9 cellular contexts compared by ENCODE assay signal in the genomic region with DNA sequence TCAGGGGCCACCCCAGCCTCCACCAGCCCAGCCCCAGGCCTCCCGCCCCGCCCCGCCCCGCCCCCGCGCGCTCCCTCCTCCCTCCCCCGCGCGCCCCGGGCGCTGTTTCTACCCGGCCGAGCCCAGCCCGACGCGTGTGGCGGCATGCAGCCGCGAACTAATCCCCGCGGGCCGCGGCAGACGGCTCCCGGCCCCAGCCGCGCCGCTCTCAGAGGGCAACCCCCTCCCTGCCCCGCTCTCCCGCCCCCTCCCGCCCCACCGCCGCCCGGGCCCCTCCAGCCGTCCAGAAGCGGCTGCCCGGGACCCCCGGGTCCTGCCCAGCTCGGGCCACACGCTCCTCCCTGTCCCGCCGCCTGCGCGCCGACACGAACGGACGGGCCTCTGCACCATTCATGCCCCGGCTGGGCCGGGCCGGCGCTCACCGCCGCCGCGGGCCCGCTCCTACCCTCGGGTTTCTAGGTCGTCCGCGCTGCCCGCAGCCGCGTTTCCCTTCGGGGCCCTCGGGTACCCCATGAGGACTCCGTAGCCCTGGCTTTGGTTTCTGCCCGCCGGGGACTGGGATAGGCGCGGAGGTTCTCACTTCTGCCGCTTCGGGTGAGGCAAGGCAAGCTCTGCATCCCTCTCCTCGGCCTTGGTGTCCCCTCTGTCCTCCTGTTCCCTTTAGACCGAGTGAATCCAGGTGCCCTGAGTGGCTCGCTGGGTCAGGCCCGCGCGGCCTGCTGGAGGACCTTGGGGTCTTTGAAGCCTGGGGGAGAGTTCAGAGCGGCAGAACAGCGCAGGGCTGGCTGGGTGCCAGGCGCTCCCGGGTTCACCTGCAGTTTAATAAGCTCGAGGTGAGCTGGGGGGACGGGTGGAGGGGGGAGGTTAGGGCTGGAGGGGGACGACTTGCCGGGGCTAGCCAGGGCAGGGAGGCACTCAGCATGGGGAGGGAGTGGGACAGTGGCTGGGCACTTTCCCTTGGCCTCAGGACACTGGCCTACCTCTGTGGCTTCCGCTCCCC. TPM values are rescaled to one million over a fixed set of nuclear protein-coding genes. Genes with fewer than 3 reads are reported as not detected.
DNase-seq lines count a peak whose midpoint lies in the region; ATAC-seq and TF ChIP-seq lines count a peak whose summit lies in the region.
"Had no signal": no experiment of that assay in that cellular context is flagged by ENCODE, and none has a peak within 500 bp of the region (broad histone marks: within the 10 kb centered on the region; RNA-seq: fewer than 3 reads in every experiment).

No MANE protein-coding gene starts in this region.

- H3K27ac ChIP-seq in endodermal cell (ENCODE audit: low read depth, low read length) (no peak overlapping the region), neuronal stem cell (replicated peaks; ENCODE audit: low read length) (no peak overlapping the region)

- no peak overlapping the region for H2BK5ac ChIP-seq in neuronal stem cell (ENCODE audit: low read length)

- H3K4me2 ChIP-seq in neuronal stem cell (ENCODE audit: insufficient read depth, low read length, poor library complexity, severe bottlenecking): peak overlapping the region; percentile 41

- H3K27me3 Mint-ChIP-seq in endodermal cell (ENCODE audit: insufficient read depth): peaks cover 97% of the 10 kb centered on the region

- peak overlapping the region; percentile 69 for H3K18ac ChIP-seq in neuronal stem cell (ENCODE audit: low read length)

- DNase-seq in EH (ENCODE audit: low read depth) (peak; percentile 25), NCI-H1105 treated with DMSO at 0.1 percent for 48 hours (lab: John Stamatoyannopoulos, UW) (peak; percentile 53), endodermal cell (peak; percentile 76), neuronal stem cell (ENCODE audit: low spot score) (no peak), mucosa of gallbladder (ENCODE audit: low spot score) (no peak), nucleus accumbens (lab: John Stamatoyannopoulos, UW) (no peak)
- DNase-seq: activated naive CD8-positive, alpha-beta T cell treated with anti-CD3 and anti-CD28 coated beads, Interleukin-2, amount 10 ng/mL, durations not matched to agents 7 days and 5 days had no signal

- H3K4me1 ChIP-seq in endodermal cell (ENCODE audit: control insufficient read depth, insufficient read depth, low read length) (no peaks in the 10 kb centered on the region), neuronal stem cell (ENCODE audit: control insufficient read depth in 2 of 2, insufficient read depth in 1 of 2, low read depth in 1 of 2, low read length in 2 of 2) (peaks cover 9 to 12% of the 10 kb centered on the region in 2 donors)

- H3K4ac ChIP-seq in neuronal stem cell (ENCODE audit: low read length): no peak overlapping the region

- H4K91ac ChIP-seq in neuronal stem cell (ENCODE audit: low read depth, low read length, poor library complexity): no peak overlapping the region

- H3K9ac ChIP-seq in endodermal cell (ENCODE audit: extremely low read depth, low read length, poor library complexity, severe bottlenecking) (no peak overlapping the region), neuronal stem cell (ENCODE audit: low read depth, low read length, poor library complexity) (no peak overlapping the region)

- H3K23ac ChIP-seq in neuronal stem cell (ENCODE audit: low read depth, low read length, poor library complexity): peak overlapping the region; percentile 27

- peak overlapping the region; percentile 25 for H2BK12ac ChIP-seq in neuronal stem cell (ENCODE audit: low read length)

- TF ChIP-seq CTCF in endodermal cell (conservative IDR thresholded peaks at IDR 0.05): no peak

- WGBS in endodermal cell (ENCODE audit: insufficient coverage in 1 of 2, insufficient read length in 1 of 2), 2 experiments: 4 to 9% methylated on average over 25 to 73 of the region's 89 CpGs
- WGBS in neuronal stem cell (ENCODE audit: extremely low coverage in 2 of 2, insufficient read length in 2 of 2, insufficient replicate concordance in 1 of 2), 2 donors: no CpG with 5 or more reads among the region's 89 CpGs

- H3K4me3 Mint-ChIP-seq in endodermal cell: peak overlapping the region; percentile 33
- H3K4me3 Mint-ChIP-seq: activated naive CD8-positive, alpha-beta T cell treated with anti-CD3 and anti-CD28 coated beads, Interleukin-2, amount 10 ng/mL, durations not matched to agents 7 days and 5 days had no signal

- no peak overlapping the region for H4K8ac ChIP-seq in neuronal stem cell (ENCODE audit: low read depth, low read length)

- peaks cover 6% of the 10 kb centered on the region for H3K4me1 Mint-ChIP-seq in endodermal cell

- H3K14ac ChIP-seq in neuronal stem cell (ENCODE audit: low read length): no peak overlapping the region

- H3K36me3 ChIP-seq in endodermal cell (ENCODE audit: control insufficient read depth, insufficient read depth, low read length) (no peaks in the 10 kb centered on the region), neuronal stem cell (replicated peaks in 1 of 2; ENCODE audit: control insufficient read depth in 2 of 2, insufficient read depth in 2 of 2, low read length in 2 of 2) (no peaks in the 10 kb centered on the region)

- H3K9me3 Mint-ChIP-seq in endodermal cell: no peaks in the 10 kb centered on the region
- H3K9me3 Mint-ChIP-seq: activated naive CD8-positive, alpha-beta T cell treated with anti-CD3 and anti-CD28 coated beads, Interleukin-2, amount 10 ng/mL, durations not matched to agents 7 days and 5 days had no signal

- H3K27me3 ChIP-seq in endodermal cell (ENCODE audit: control insufficient read depth, insufficient read depth, low read length, poor library complexity, severe bottlenecking) (peaks cover 95% of the 10 kb centered on the region), neuronal stem cell (ENCODE audit: control insufficient read depth in 3 of 3, insufficient read depth in 3 of 3, low read depth in 1 of 3, low read length in 3 of 3) (peaks cover 31 to 93% (median 79%) of the 10 kb centered on the region in 3 experiments)

- no peak overlapping the region for H2BK15ac ChIP-seq in neuronal stem cell (ENCODE audit: low read length)

- no peaks in the 10 kb centered on the region for H3K9me3 ChIP-seq in endodermal cell (ENCODE audit: control insufficient read depth, low read length)
- no peaks in the 10 kb centered on the region for H3K9me3 ChIP-seq in neuronal stem cell (replicated peaks in 1 of 2; ENCODE audit: control insufficient read depth in 2 of 2, insufficient read depth in 1 of 2, low read depth in 1 of 2, low read length in 2 of 2)

- no peaks in the 10 kb centered on the region for H3K79me1 ChIP-seq in neuronal stem cell (ENCODE audit: low read depth, low read length)

- H2AK5ac ChIP-seq in neuronal stem cell (ENCODE audit: low read depth, low read length): no peak overlapping the region

- H3K4me3 ChIP-seq in endodermal cell (ENCODE audit: low read length) (no peak overlapping the region), neuronal stem cell (ENCODE audit: low read length in 2 of 2) (peak overlapping the region in 1 of 2 donors; percentile 10)

- H3K27ac Mint-ChIP-seq in endodermal cell: no peak overlapping the region
- H3K27ac Mint-ChIP-seq: activated naive CD8-positive, alpha-beta T cell treated with anti-CD3 and anti-CD28 coated beads, Interleukin-2, amount 10 ng/mL, durations not matched to agents 7 days and 5 days had no signal

- no peaks in the 10 kb centered on the region for H3K36me3 Mint-ChIP-seq in endodermal cell (ENCODE audit: low read depth)
- H3K36me3 Mint-ChIP-seq: activated naive CD8-positive, alpha-beta T cell treated with anti-CD3 and anti-CD28 coated beads, Interleukin-2, amount 10 ng/mL, durations not matched to agents 7 days and 5 days had no signal

- H2AFZ ChIP-seq in neuronal stem cell (ENCODE audit: low read length): peak overlapping the region; percentile 83

- ATAC-seq in HG02840 (IDR thresholded peaks at IDR 0.05; ENCODE audit: low FRiP score, unreplicated experiment): no peak
- no peak for ATAC-seq in GM19455 (IDR thresholded peaks at IDR 0.05; ENCODE audit: unreplicated experiment)

- no peak overlapping the region for H2BK120ac ChIP-seq in neuronal stem cell (ENCODE audit: low read depth, low read length)

RNA-seq across cellular contexts. Expression of a gene that starts 3.1 kb away (rescaled TPM):
- total RNA-seq in endodermal cell (not detected), mucosa of gallbladder (0.12 TPM)
- 0.89 TPM for polyA plus RNA-seq in endodermal cell (2013, experiment 1 of 2)
- polyA plus RNA-seq in endodermal cell (2013, experiment 2 of 2): 0.58 TPM
- polyA plus RNA-seq in neuronal stem cell (2013, experiment 1 of 2): not detected
- polyA plus RNA-seq in neuronal stem cell (2013, experiment 2 of 2): not detected

RNA-seq across cellular contexts. Expression of a gene that starts 24.2 kb away (rescaled TPM):
- total RNA-seq in endodermal cell (not detected), mucosa of gallbladder (1.5 TPM)
- polyA plus RNA-seq in endodermal cell (2013, experiment 1 of 2): not detected
- 0.21 TPM for polyA plus RNA-seq in endodermal cell (2013, experiment 2 of 2)
- not detected for polyA plus RNA-seq in neuronal stem cell (2013, experiment 1 of 2)
- polyA plus RNA-seq in neuronal stem cell (2013, experiment 2 of 2): 0.03 TPM
- total RNA-seq: activated naive CD8-positive, alpha-beta T cell treated with anti-CD3 and anti-CD28 coated beads, Interleukin-2, amount 10 ng/mL, durations not matched to agents 7 days and 5 days had no signal

RNA-seq across cellular contexts. Expression of a gene that starts 52.2 kb away (rescaled TPM):
- total RNA-seq in endodermal cell: not detected
- not detected for polyA plus RNA-seq in endodermal cell (2013, experiment 1 of 2)
- polyA plus RNA-seq in endodermal cell (2013, experiment 2 of 2): not detected
- not detected for polyA plus RNA-seq in neuronal stem cell (2013, experiment 1 of 2)
- polyA plus RNA-seq in neuronal stem cell (2013, experiment 2 of 2): not detected
- total RNA-seq in mucosa of gallbladder: not detected
- total RNA-seq: activated naive CD8-positive, alpha-beta T cell treated with anti-CD3 and anti-CD28 coated beads, Interleukin-2, amount 10 ng/mL, durations not matched to agents 7 days and 5 days had no signal

Comparison
In these comparisons a context has a peak if more than half of its experiments do, and no peak if none do; other contexts are left out.
1. DNase-seq: peak in EH (single experiment), NCI-H1105 treated with DMSO at 0.1 percent for 48 hours (single experiment) and endodermal cell (single experiment); none in neuronal stem cell (single experiment), mucosa of gallbladder (single experiment) and nucleus accumbens (0 of 56).